Comparison of ENCODE assay signal across 8 cellular contexts in the genomic region with DNA sequence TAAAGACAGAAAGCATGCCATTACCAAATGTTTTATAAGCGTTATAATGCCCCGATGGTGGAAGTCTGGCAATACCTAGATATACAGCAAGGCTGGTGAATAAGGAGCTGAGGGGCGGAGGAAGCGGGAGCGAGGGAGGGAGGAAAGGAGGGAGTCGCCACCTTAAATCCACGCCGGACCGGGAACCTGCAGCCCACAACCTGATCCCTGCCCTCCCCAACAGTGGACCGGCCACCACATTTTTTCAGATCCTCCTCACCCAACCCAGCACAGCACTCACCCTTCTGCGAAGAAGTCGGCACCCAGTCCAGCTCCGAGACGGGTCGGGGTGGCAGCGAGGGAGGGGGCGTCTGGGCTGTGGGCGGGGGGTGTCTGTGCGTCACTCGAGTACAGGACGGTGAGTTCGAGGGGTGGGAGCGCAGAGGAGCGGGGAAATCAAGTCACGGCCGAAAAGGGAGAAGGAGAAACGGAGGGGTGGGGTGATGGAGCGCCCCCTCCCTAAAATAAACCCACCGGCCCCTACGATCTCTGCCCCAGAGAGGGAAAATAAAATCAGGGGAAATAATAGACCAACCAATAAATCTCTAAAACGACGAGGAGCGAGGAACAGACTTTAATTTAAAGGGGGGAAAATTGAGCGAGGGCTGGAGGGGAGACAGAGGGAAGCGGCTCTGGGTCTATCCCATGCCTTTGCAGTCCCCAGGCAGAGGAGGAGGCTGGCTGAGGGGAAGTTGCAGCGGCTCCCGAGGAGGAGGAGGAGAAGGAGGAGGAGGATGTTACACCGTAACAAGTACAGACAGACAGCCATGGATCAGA.
DNase-seq lines count a peak whose midpoint lies in the region; ATAC-seq and TF ChIP-seq lines count a peak whose summit lies in the region.

No MANE protein-coding gene starts in this region.

- H3K9me3 Mint-ChIP-seq in naive thymus-derived CD4-positive, alpha-beta T cell = no peaks in the 10 kb centered on the region

- WGBS in suprapubic skin = under 1% methylated on average over 37 of the region's 38 CpGs

- CTCF ChIA-PET in naive thymus-derived CD4-positive, alpha-beta T cell (lab: Charles Lee) = interaction anchor here (0.8 to 7.8 kb wide), 14 partner anchors 11 to 117 kb away, joined by 3 to 87 read pairs (median 4); a partner anchor contains a TSS

- POLR2A ChIA-PET in naive thymus-derived CD4-positive, alpha-beta T cell (lab: Charles Lee) = interaction anchor here (0.7 to 15.2 kb wide), 27 partner anchors 9 to 379 kb away, joined by 3 to 433 read pairs (median 5); a partner anchor contains a TSS

- intact Hi-C loops in naive thymus-derived CD4-positive, alpha-beta T cell (cut with micrococcal nuclease) = loop anchor here (1.0 to 5.0 kb wide), 13 partner anchors 8 to 908 kb away; a partner anchor contains a TSS

- H3K4me1 Mint-ChIP-seq in naive thymus-derived CD4-positive, alpha-beta T cell = peaks cover 5 to 34% (median 29%) of the 10 kb centered on the region in 7 donors

- peak overlapping the region; percentile 91 for H3K27ac ChIP-seq in naive thymus-derived CD4-positive, alpha-beta T cell (ENCODE audit: low read depth, low read length)
- peak overlapping the region; percentile 97 for H3K27ac ChIP-seq in suprapubic skin

- no peaks in the 10 kb centered on the region for H3K36me3 ChIP-seq in NT2/D1 (ENCODE audit: insufficient read depth, insufficient read length, low read length)
- peaks cover 0 to 11% (median 0%) of the 10 kb centered on the region in 3 experiments for H3K36me3 ChIP-seq in naive thymus-derived CD4-positive, alpha-beta T cell (ENCODE audit: control insufficient read depth in 2 of 3, insufficient read depth in 3 of 3, low read length in 3 of 3)
- H3K36me3 ChIP-seq in suprapubic skin = no peaks in the 10 kb centered on the region

- no peak for DNase-seq in NT2/D1 (ENCODE audit: low read depth, low spot score)
- DNase-seq in activated T-helper 9 cell treated with anti-CD3 and anti-CD28 coated beads, Interleukin-2, amount 50 U/mL, for 16 hours (ENCODE audit: low read depth) = peak; percentile 15
- peak; percentile 45 for DNase-seq in fibroblast of peridontal ligament (ENCODE audit: extremely low read depth)
- peak; percentile 13 to 56 (median 23) for DNase-seq in naive thymus-derived CD4-positive, alpha-beta T cell
- DNase-seq in suprapubic skin (ENCODE audit: low spot score in 2 of 2) = peak; percentile 84 to 85

- TF ChIP-seq EP300 in suprapubic skin (IDR thresholded peaks at IDR 0.05) = no peak

- 0 out of 2 replicates have a peak, but pooled peaks have one; percentile 19 for TF ChIP-seq CTCF in GM12875 (IDR thresholded peaks at IDR 0.05; ENCODE audit: borderline replicate concordance, insufficient read depth, low read depth, low read length)
- TF ChIP-seq CTCF in suprapubic skin (IDR thresholded peaks at IDR 0.05) = no peak

- no peak for ATAC-seq in naive thymus-derived CD4-positive, alpha-beta T cell
- ATAC-seq in GM18909 (IDR thresholded peaks at IDR 0.05; ENCODE audit: poor library complexity, unreplicated experiment) (no peak), HG03175 (IDR thresholded peaks at IDR 0.05; ENCODE audit: unreplicated experiment) (no peak)

- H3K27me3 ChIP-seq in NT2/D1 (ENCODE audit: insufficient read depth, insufficient read length) (peaks cover 12% of the 10 kb centered on the region), suprapubic skin (no peaks in the 10 kb centered on the region)
- H3K27me3 ChIP-seq in naive thymus-derived CD4-positive, alpha-beta T cell (ENCODE audit: control insufficient read depth in 2 of 2, insufficient read depth in 2 of 2, low read length in 2 of 2) = no peaks in the 10 kb centered on the region

- H3K9me3 ChIP-seq in NT2/D1 (ENCODE audit: insufficient read depth, low read length) (no peaks in the 10 kb centered on the region), suprapubic skin (no peaks in the 10 kb centered on the region)
- no peaks in the 10 kb centered on the region for H3K9me3 ChIP-seq in naive thymus-derived CD4-positive, alpha-beta T cell (ENCODE audit: control insufficient read depth in 2 of 3, low read length in 3 of 3)

- TF ChIP-seq POLR2A in suprapubic skin (IDR thresholded peaks at IDR 0.05) = no peak

- peak overlapping the region; percentile 86 for H3K9ac ChIP-seq in NT2/D1 (ENCODE audit: insufficient read length, low read depth)

- no peaks in the 10 kb centered on the region for H3K27me3 Mint-ChIP-seq in naive thymus-derived CD4-positive, alpha-beta T cell

- H3K4me1 ChIP-seq in NT2/D1 (ENCODE audit: insufficient read depth, insufficient read length) = peaks cover 3% of the 10 kb centered on the region
- peaks cover 3 to 13% of the 10 kb centered on the region in 2 donors for H3K4me1 ChIP-seq in naive thymus-derived CD4-positive, alpha-beta T cell (ENCODE audit: control insufficient read depth in 2 of 2, insufficient read depth in 2 of 2, low read length in 2 of 2)
- H3K4me1 ChIP-seq in suprapubic skin = peaks cover 36% of the 10 kb centered on the region

- H3K27ac Mint-ChIP-seq in naive thymus-derived CD4-positive, alpha-beta T cell = peak overlapping the region; percentile 91 to 99 (median 96)

- H3K36me3 Mint-ChIP-seq in naive thymus-derived CD4-positive, alpha-beta T cell = no peaks in the 10 kb centered on the region

- H3K4me3 Mint-ChIP-seq in naive thymus-derived CD4-positive, alpha-beta T cell = peak overlapping the region; percentile 91 to 100 (median 99)

- H3K4me3 ChIP-seq in GM12875 (ENCODE audit: low read depth, low read length) = peak overlapping the region; percentile 76
- peak overlapping the region; percentile 67 for H3K4me3 ChIP-seq in NT2/D1 (ENCODE audit: insufficient read length, low read depth)
- peak overlapping the region; percentile 98 for H3K4me3 ChIP-seq in naive thymus-derived CD4-positive, alpha-beta T cell (ENCODE audit: low read length)
- peak overlapping the region; percentile 86 for H3K4me3 ChIP-seq in suprapubic skin
